Comparison of ENCODE assay signal across 8 cellular contexts in the genomic region with DNA sequence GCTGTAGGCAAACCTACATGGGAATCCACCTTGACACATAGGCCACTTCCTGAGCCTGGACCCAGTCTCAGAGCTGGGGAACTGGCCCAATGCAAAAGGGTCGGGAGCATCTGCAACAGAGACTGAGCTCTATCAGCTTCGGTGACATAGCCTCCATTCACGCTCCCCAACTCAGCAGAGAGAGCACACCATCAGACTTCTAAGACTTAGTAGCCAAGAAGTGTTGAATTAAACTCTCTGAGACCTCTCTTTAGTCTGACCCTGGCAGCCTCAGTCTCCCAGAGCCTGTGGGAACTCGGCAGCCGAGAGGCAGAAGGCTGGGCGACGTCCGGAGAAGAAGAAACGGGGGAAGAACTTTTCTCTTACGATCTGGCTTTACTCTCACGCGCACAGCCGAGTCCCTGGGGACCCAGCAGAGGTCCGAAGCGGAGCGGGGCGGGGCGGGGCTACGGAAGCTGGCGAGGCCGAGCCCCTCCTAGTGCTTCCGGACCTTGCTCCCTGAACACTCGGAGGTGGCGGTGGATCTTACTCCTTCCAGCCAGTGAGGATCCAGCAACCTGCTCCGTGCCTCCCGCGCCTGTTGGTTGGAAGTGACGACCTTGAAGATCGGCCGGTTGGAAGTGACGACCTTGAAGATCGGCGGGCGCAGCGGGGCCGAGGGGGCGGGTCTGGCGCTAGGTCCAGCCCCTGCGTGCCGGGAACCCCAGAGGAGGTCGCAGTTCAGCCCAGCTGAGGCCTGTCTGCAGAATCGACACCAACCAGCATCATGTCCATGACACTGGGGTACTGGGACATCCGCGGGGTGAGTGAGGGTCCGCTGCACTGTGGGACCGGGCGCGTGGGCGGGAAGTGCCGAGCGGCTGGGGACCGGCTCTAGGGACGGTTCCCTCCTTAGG. TPM values are rescaled to one million over a fixed set of nuclear protein-coding genes. Genes with fewer than 3 reads are reported as not detected.
DNase-seq lines count a peak whose midpoint lies in the region; ATAC-seq and TF ChIP-seq lines count a peak whose summit lies in the region.

A gene (plus strand): TSS at position 476 of the 896 bp plus-strand sequence. CDS start 291 bp downstream, at position 767.

- H3K9me3 Mint-ChIP-seq in activated naive CD4-positive, alpha-beta T cell treated with anti-CD3 and anti-CD28 coated beads for 36 hours, result no peaks in the 10 kb centered on the region

- H3K4me3 Mint-ChIP-seq in activated naive CD4-positive, alpha-beta T cell treated with anti-CD3 and anti-CD28 coated beads for 36 hours, result peak within 1 kb of the TSS; percentile 82

- no peak within 1 kb of the TSS for H3K27ac ChIP-seq in neutrophil
- peak within 1 kb of the TSS; percentile 85 for H3K27ac ChIP-seq in substantia nigra (ENCODE audit: low read depth, low read length, poor library complexity, severe bottlenecking)

- H3K9me3 ChIP-seq in neutrophil, result no peaks in the 10 kb centered on the region

- H3K4me1 ChIP-seq in neutrophil (ENCODE audit: control insufficient read depth in 1 of 2, insufficient read depth in 1 of 2, low read depth in 1 of 2, low read length in 1 of 2), result peaks cover 6 to 12% of the 10 kb centered on the region in 2 experiments

- ATAC-seq in GM21390 (IDR thresholded peaks at IDR 0.05; ENCODE audit: unreplicated experiment), result peak; percentile 96

- H3K27me3 ChIP-seq in neutrophil, result peaks cover 29% of the 10 kb centered on the region

- in situ Hi-C loops in SK-MEL-5 (cut with HindIII; ENCODE audit: low pct_unique_long_range_greater_than_20kb, low sequenced_read_pairs), result no loop called here

- no peak for TF ChIP-seq CTCF in neutrophil (IDR thresholded peaks at IDR 0.05)

- peak; percentile 48 for DNase-seq in DMS53 treated with DMSO at 0.1 percent for 48 hours (lab: John Stamatoyannopoulos, UW; ENCODE audit: unreplicated experiment)
- DNase-seq in HuH-7 (ENCODE audit: low spot score), result peak; percentile 84
- peak; percentile 85 for DNase-seq in SK-MEL-5 (ENCODE audit: low read depth, low spot score)
- peak; percentile 69 for DNase-seq in activated naive CD4-positive, alpha-beta T cell treated with anti-CD3 and anti-CD28 coated beads for 36 hours
- DNase-seq in germinal center (ENCODE audit: low spot score), result peak; percentile 81
- DNase-seq in substantia nigra (lab: John Stamatoyannopoulos, UW), result peak in 44 of 49 donors; percentile 34 to 89 (median 64)

- H3K36me3 ChIP-seq in neutrophil, result no peaks in the 10 kb centered on the region

- intact Hi-C loops in activated naive CD4-positive, alpha-beta T cell treated with anti-CD3 and anti-CD28 coated beads for 36 hours (cut with micrococcal nuclease), result no loop called here

- H3K4me1 Mint-ChIP-seq in activated naive CD4-positive, alpha-beta T cell treated with anti-CD3 and anti-CD28 coated beads for 36 hours (ENCODE audit: low read depth), result peaks cover 15% of the 10 kb centered on the region

- peak within 1 kb of the TSS; percentile 80 to 85 for H3K4me3 ChIP-seq in neutrophil (ENCODE audit: low read depth in 1 of 2, low read length in 1 of 2)

- H3K27ac Mint-ChIP-seq in activated naive CD4-positive, alpha-beta T cell treated with anti-CD3 and anti-CD28 coated beads for 36 hours, result peak within 1 kb of the TSS; percentile 28

- H3K36me3 Mint-ChIP-seq in activated naive CD4-positive, alpha-beta T cell treated with anti-CD3 and anti-CD28 coated beads for 36 hours (ENCODE audit: low read depth), result no peaks in the 10 kb centered on the region

- peaks cover 10% of the 10 kb centered on the region for H3K27me3 Mint-ChIP-seq in activated naive CD4-positive, alpha-beta T cell treated with anti-CD3 and anti-CD28 coated beads for 36 hours (ENCODE audit: low read depth)

- CTCF ChIA-PET in activated naive CD4-positive, alpha-beta T cell treated with anti-CD3 and anti-CD28 coated beads for 36 hours (lab: Charles Lee), result interaction anchor here (0.5 to 4.5 kb wide), 10 partner anchors 10 to 466 kb away, joined by 3 to 27 read pairs (median 3); a partner anchor contains a TSS

RNA-seq across cellular contexts. Expression of the gene that starts here (rescaled TPM):
- 32.1 and 43.6 TPM in 2 replicates for total RNA-seq in SK-MEL-5 (2014; rRNA removed; shearing (Covaris generic))
- 81.0 and 89.8 TPM in 2 replicates for polyA plus RNA-seq in SK-MEL-5 (2015; cell fraction: cytosol; rRNA removed)
- 90.9 and 105 TPM in 2 replicates for polyA plus RNA-seq in SK-MEL-5 (2015; cell fraction: nucleus; rRNA removed)
- 1 to 10 TPM; 8.8 to 9.9 TPM for total RNA-seq in activated naive CD4-positive, alpha-beta T cell treated with anti-CD3 and anti-CD28 coated beads for 36 hours
